Comparison of ENCODE assay signal across 20 cellular contexts in the genomic region with DNA sequence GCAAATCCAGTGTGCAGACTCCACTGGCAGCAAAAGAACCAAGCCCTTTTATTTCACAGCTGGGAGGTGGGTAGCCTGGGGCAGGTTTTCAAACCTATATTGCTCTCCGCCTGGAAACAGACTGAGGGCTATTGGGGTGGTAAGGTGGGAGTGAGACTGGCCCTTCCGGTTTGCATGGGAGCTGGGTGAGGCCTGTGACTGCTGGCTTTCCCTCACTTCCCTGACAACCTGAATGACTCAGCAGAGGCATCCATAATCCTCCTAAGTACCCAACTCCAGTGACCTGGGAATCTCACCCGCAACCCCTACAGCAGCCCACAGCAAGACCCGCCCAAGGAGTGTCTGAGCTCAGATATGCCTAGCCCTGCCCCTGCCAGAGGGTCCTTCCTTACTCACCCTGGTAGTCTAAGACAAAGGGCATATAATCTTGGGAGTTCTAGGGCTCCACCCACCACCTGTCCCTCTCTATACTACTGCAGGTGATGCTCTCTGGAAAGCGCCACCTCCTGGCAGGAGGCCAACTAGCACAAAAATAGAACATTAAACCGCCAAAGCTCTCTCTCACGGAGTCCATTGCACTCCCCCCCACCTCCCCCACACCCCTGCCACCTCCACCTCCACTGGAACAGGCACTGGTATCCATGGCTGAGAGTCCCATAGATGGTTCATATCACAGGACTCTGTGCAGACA.
DNase-seq lines count a peak whose midpoint lies in the region; ATAC-seq and TF ChIP-seq lines count a peak whose summit lies in the region.
"Had no signal": no experiment of that assay in that cellular context is flagged by ENCODE, and none has a peak within 500 bp of the region (broad histone marks: within the 10 kb centered on the region; RNA-seq: fewer than 3 reads in every experiment).

No MANE protein-coding gene starts in this region.

- H3K9me3 Mint-ChIP-seq in CD4-positive, alpha-beta T cell = peaks cover 4% of the 10 kb centered on the region
- peaks cover 0 to 3% (median 0%) of the 10 kb centered on the region in 3 donors for H3K9me3 Mint-ChIP-seq in T-cell

- H2BK5ac ChIP-seq in mesendoderm (ENCODE audit: low read length) = no peak overlapping the region

- H3K4me3 Mint-ChIP-seq in CD4-positive, alpha-beta T cell = no peak overlapping the region
- no peak overlapping the region for H3K4me3 Mint-ChIP-seq in T-cell

- BruUV-seq in OCI-LY7 (replicated peaks; lab: Mats Ljungman, UMichigan) = no TSS peak

- H3K27me3 ChIP-seq in mesendoderm (ENCODE audit: insufficient read depth, low read length, poor library complexity) = no peaks in the 10 kb centered on the region
- H3K27me3 ChIP-seq in CD4-positive, alpha-beta T cell (ENCODE audit: control insufficient read depth, insufficient read depth, low read length) = peaks cover 6% of the 10 kb centered on the region

- POLR2A ChIA-PET in OCI-LY7 (lab: Charles Lee) (no interaction called here), T-cell (lab: Charles Lee) (no interaction called here)
- POLR2A ChIA-PET in CD4-positive, alpha-beta T cell (lab: Charles Lee) = no interaction called here

- H3K9me3 ChIP-seq in OCI-LY7 (ENCODE audit: low read length) = no peaks in the 10 kb centered on the region
- no peaks in the 10 kb centered on the region for H3K9me3 ChIP-seq in CD4-positive, alpha-beta T cell (ENCODE audit: control insufficient read depth, low read length)

- no peak overlapping the region for H3K23ac ChIP-seq in mesendoderm (ENCODE audit: low read length)

- no peak overlapping the region for H3K27ac Mint-ChIP-seq in CD4-positive, alpha-beta T cell
- no peak overlapping the region for H3K27ac Mint-ChIP-seq in T-cell

- no peak overlapping the region for H4K5ac ChIP-seq in mesendoderm (ENCODE audit: low read length)

- no CpG with 5 or more reads among the region's 7 CpGs for WGBS in mesendoderm (ENCODE audit: extremely low coverage, insufficient coverage, low lambda C conversion rate)

- H3K18ac ChIP-seq in mesendoderm (ENCODE audit: low read length) = no peak overlapping the region

- H3K56ac ChIP-seq in mesendoderm (ENCODE audit: low read length) = no peak overlapping the region

- no peak overlapping the region for H2AFZ ChIP-seq in OCI-LY7 (ENCODE audit: low read length)

- CTCF ChIA-PET in OCI-LY7 (lab: Charles Lee; ENCODE audit: unreplicated experiment) (interaction anchor here (0.6 kb wide), 1 partner anchor 37 kb away, joined by 4 read pairs; no protein-coding TSS in a partner anchor), T-cell (lab: Charles Lee) (no interaction called here)
- CTCF ChIA-PET in CD4-positive, alpha-beta T cell (lab: Charles Lee) = no interaction called here

- H3K4me3 ChIP-seq in GM12864 (ENCODE audit: low read depth, low read length) (no peak overlapping the region), OCI-LY7 (ENCODE audit: low read depth, low read length, poor library complexity, severe bottlenecking) (no peak overlapping the region), mesendoderm (ENCODE audit: low read length) (no peak overlapping the region)
- H3K4me3 ChIP-seq: GM12878 had no signal

- no peaks in the 10 kb centered on the region for H3K79me1 ChIP-seq in mesendoderm (ENCODE audit: low read length)

- H3K36me3 ChIP-seq in OCI-LY7 (ENCODE audit: insufficient read depth, low read length) (no peaks in the 10 kb centered on the region), mesendoderm (ENCODE audit: control insufficient read depth, insufficient read depth, low read length) (no peaks in the 10 kb centered on the region)

- H4K8ac ChIP-seq in mesendoderm (ENCODE audit: low read depth, low read length) = no peak overlapping the region

- H3K4me1 ChIP-seq in OCI-LY7 (ENCODE audit: insufficient read depth, low read length, poor library complexity, severe bottlenecking) (no peaks in the 10 kb centered on the region), mesendoderm (ENCODE audit: control insufficient read depth, low read depth, low read length) (no peaks in the 10 kb centered on the region)

- H3K27me3 Mint-ChIP-seq in CD4-positive, alpha-beta T cell = peaks cover 36% of the 10 kb centered on the region
- H3K27me3 Mint-ChIP-seq in T-cell = peaks cover 26 to 28% of the 10 kb centered on the region in 2 donors

- H4K20me1 ChIP-seq in OCI-LY7 (ENCODE audit: insufficient read depth, low read length) = no peaks in the 10 kb centered on the region

- H3K4ac ChIP-seq in mesendoderm (ENCODE audit: low read depth, low read length) = no peak overlapping the region

- peak; percentile 2 for TF ChIP-seq CTCF in GM12864 (IDR thresholded peaks at IDR 0.05; ENCODE audit: low read depth, low read length, missing control alignments)
- TF ChIP-seq CTCF in OCI-LY7 (conservative IDR thresholded peaks at IDR 0.05; ENCODE audit: low read length) = peak; percentile 45; the same call in 1 of the 2 replicates
- TF ChIP-seq CTCF in CD4-positive, alpha-beta T cell (IDR thresholded peaks at IDR 0.05) = no peak

- no peak overlapping the region for H2BK15ac ChIP-seq in mesendoderm (replicated peaks; ENCODE audit: low read depth)

- H2BK120ac ChIP-seq in mesendoderm (ENCODE audit: low read depth, low read length) = no peak overlapping the region

- no peaks in the 10 kb centered on the region for H3K9me2 ChIP-seq in OCI-LY7 (ENCODE audit: insufficient read depth, low read length)

- no peak overlapping the region for H2AK5ac ChIP-seq in mesendoderm (ENCODE audit: low read length)

- H3K4me1 Mint-ChIP-seq in CD4-positive, alpha-beta T cell (ENCODE audit: low read depth) = no peaks in the 10 kb centered on the region
- no peaks in the 10 kb centered on the region for H3K4me1 Mint-ChIP-seq in T-cell

- H3K27ac ChIP-seq in OCI-LY7 (ENCODE audit: low read depth, low read length, poor library complexity, severe bottlenecking) (no peak overlapping the region), mesendoderm (ENCODE audit: low read depth, low read length) (no peak overlapping the region)
- no peak overlapping the region for H3K27ac ChIP-seq in CD4-positive, alpha-beta T cell (ENCODE audit: low read depth, low read length)
- H3K27ac ChIP-seq: HL-60 had no signal

- intact Hi-C loops in OCI-LY7 (cut with micrococcal nuclease; ENCODE audit: unreplicated experiment) = loop anchor here (10.0 kb wide), 1 partner anchor 330 kb away; no protein-coding TSS in a partner anchor
- intact Hi-C loops in CD4-positive, alpha-beta T cell (cut with DNase I, micrococcal nuclease) = no loop called here

- H3K79me2 ChIP-seq in OCI-LY7 (ENCODE audit: insufficient read depth, low read depth, low read length) = no peaks in the 10 kb centered on the region
- no peaks in the 10 kb centered on the region for H3K79me2 ChIP-seq in mesendoderm (ENCODE audit: control insufficient read depth, insufficient read depth, low read length)

- no peak overlapping the region for H3K9ac ChIP-seq in mesendoderm (ENCODE audit: low read length)

- H3K36me3 Mint-ChIP-seq in CD4-positive, alpha-beta T cell (ENCODE audit: low read depth) = no peaks in the 10 kb centered on the region
- no peaks in the 10 kb centered on the region for H3K36me3 Mint-ChIP-seq in T-cell

- ATAC-seq in CD4-positive, alpha-beta T cell (ENCODE audit: poor library complexity) = no peak
- no peak for ATAC-seq in T-cell (replicated peaks in 1 of 4)
- ATAC-seq: GM12878, PC-3 had no signal

- H3K4me2 ChIP-seq in OCI-LY7 (ENCODE audit: low read length) (no peak overlapping the region), mesendoderm (ENCODE audit: low read length) (no peak overlapping the region)

- DNase-seq in NCI-H1105 treated with DMSO at 0.1 percent for 48 hours (lab: John Stamatoyannopoulos, UW) = peak; percentile 2
- DNase-seq in NCI-H1105 (lab: John Stamatoyannopoulos, UW) = no peak
- DNase-seq in GM12864 (ENCODE audit: low read depth) = no peak
- DNase-seq in OCI-LY7 (ENCODE audit: low spot score) = no peak
- peak; percentile 27 for DNase-seq in mesendoderm
- DNase-seq in activated CD4-positive, CD25-positive, alpha-beta regulatory T cell (lab: John Stamatoyannopoulos, UW) = no peak
- DNase-seq in CD4-positive, alpha-beta T cell = no peak
- no peak for DNase-seq in T-cell
- DNase-seq: 8988T, COR-L47, DMS 273 treated with DMSO at 0.1 percent for 48 hours, GDM1, MM.1S, NCI-H1092, NCI-H2081 treated with DMSO at 0.1 percent for 48 hours, NCI-H446 treated with DMSO at 0.1 percent for 48 hours, NCI-H82, PC-3 had no signal

Comparison
In these comparisons a context has a peak if more than half of its experiments do, and no peak if none do; other contexts are left out.
1. DNase-seq: peak in NCI-H1105 treated with DMSO at 0.1 percent for 48 hours (single experiment) and mesendoderm (single experiment); none in NCI-H1105 (single experiment), GM12864 (single experiment), OCI-LY7 (single experiment), activated CD4-positive, CD25-positive, alpha-beta regulatory T cell (0 of 4), CD4-positive, alpha-beta T cell (0 of 10) and T-cell (0 of 34).